ENCODE assay signal across 1 cellular context in the genomic region with DNA sequence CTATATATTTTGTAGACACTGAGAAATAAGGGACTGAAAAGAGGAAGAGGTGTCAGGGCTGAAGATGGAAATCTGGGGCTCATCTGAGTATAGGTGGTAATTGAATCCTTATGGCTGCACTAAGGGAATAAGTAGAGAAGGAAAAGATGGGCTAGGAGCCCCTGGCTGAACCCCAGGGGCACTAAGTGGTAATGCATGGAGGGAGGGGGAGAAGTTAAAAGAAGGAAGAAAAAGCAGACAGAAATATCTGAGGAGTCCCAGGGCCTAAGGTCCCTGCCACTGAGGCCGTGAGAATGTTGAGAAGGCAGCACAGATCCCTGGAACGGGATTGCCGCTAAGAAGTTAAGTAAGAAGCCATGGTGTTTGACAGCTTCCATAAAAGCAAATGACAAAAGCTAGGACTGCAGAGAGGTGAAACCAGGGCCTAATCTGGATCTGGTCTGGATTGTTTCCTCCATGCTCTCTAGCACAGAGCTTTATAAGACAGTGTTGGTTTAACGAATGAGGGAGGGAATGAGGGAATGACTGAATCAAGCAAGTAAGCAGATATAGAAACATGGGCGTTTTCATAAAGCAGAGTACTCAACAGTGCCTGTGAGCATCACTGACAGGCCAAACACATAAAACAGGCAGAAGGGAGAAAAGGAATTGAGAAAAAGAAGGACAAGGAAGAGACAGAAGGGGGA.
TF ChIP-seq lines count a peak whose summit lies in the region.

No MANE protein-coding gene starts in this region.

TF ChIP-seq in HepG2, 621 proteins besides CTCF, POLR2A, EP300 and RAD21:
- TF ChIP-seq, protein P1, sequence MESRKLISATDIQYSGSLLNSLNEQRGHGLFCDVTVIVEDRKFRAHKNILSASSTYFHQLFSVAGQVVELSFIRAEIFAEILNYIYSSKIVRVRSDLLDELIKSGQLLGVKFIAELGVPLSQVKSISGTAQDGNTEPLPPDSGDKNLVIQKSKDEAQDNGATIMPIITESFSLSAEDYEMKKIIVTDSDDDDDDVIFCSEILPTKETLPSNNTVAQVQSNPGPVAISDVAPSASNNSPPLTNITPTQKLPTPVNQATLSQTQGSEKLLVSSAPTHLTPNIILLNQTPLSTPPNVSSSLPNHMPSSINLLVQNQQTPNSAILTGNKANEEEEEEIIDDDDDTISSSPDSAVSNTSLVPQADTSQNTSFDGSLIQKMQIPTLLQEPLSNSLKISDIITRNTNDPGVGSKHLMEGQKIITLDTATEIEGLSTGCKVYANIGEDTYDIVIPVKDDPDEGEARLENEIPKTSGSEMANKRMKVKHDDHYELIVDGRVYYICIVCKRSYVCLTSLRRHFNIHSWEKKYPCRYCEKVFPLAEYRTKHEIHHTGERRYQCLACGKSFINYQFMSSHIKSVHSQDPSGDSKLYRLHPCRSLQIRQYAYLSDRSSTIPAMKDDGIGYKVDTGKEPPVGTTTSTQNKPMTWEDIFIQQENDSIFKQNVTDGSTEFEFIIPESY (CRISPR knock-in tag; IDR thresholded peaks at IDR 0.05) = no peak
- TF ChIP-seq PITX1 (CRISPR knock-in tag; IDR thresholded peaks at IDR 0.05) (no peak), RARA (CRISPR knock-in tag; IDR thresholded peaks at IDR 0.05) (no peak), ZNF296 (CRISPR knock-in tag; conservative IDR thresholded peaks at IDR 0.05) (no peak), ZNF350 (CRISPR knock-in tag; IDR thresholded peaks at IDR 0.05; ENCODE audit: borderline replicate concordance, low read depth) (no peak), NCOA5 (CRISPR knock-in tag; IDR thresholded peaks at IDR 0.05) (no peak), SIN3A (IDR thresholded peaks at IDR 0.05; ENCODE audit: borderline replicate concordance, low read depth, low read length) (no peak), MBD4 (IDR thresholded peaks at IDR 0.05; ENCODE audit: borderline replicate concordance, low read length) (no peak), ZNF30 (CRISPR knock-in tag; IDR thresholded peaks at IDR 0.05) (no peak), ZNF101 (CRISPR knock-in tag; IDR thresholded peaks at IDR 0.05; ENCODE audit: borderline replicate concordance, low read depth) (no peak), ZNF569 (CRISPR knock-in tag; IDR thresholded peaks at IDR 0.05; ENCODE audit: borderline replicate concordance) (no peak), GATAD1 (CRISPR knock-in tag; IDR thresholded peaks at IDR 0.05) (no peak), YEATS4 (CRISPR knock-in tag; IDR thresholded peaks at IDR 0.05; ENCODE audit: borderline replicate concordance) (no peak)
- TF ChIP-seq, protein P2, sequence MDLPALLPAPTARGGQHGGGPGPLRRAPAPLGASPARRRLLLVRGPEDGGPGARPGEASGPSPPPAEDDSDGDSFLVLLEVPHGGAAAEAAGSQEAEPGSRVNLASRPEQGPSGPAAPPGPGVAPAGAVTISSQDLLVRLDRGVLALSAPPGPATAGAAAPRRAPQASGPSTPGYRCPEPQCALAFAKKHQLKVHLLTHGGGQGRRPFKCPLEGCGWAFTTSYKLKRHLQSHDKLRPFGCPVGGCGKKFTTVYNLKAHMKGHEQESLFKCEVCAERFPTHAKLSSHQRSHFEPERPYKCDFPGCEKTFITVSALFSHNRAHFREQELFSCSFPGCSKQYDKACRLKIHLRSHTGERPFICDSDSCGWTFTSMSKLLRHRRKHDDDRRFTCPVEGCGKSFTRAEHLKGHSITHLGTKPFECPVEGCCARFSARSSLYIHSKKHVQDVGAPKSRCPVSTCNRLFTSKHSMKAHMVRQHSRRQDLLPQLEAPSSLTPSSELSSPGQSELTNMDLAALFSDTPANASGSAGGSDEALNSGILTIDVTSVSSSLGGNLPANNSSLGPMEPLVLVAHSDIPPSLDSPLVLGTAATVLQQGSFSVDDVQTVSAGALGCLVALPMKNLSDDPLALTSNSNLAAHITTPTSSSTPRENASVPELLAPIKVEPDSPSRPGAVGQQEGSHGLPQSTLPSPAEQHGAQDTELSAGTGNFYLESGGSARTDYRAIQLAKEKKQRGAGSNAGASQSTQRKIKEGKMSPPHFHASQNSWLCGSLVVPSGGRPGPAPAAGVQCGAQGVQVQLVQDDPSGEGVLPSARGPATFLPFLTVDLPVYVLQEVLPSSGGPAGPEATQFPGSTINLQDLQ (CRISPR knock-in tag; IDR thresholded peaks at IDR 0.05) = no peak
- TF ChIP-seq, protein P3, sequence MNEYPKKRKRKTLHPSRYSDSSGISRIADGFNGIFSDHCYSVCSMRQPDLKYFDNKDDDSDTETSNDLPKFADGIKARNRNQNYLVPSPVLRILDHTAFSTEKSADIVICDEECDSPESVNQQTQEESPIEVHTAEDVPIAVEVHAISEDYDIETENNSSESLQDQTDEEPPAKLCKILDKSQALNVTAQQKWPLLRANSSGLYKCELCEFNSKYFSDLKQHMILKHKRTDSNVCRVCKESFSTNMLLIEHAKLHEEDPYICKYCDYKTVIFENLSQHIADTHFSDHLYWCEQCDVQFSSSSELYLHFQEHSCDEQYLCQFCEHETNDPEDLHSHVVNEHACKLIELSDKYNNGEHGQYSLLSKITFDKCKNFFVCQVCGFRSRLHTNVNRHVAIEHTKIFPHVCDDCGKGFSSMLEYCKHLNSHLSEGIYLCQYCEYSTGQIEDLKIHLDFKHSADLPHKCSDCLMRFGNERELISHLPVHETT (CRISPR knock-in tag; conservative IDR thresholded peaks at IDR 0.05) = no peak
TF ChIP-seq in HepG2: peak in this region for 0.
